In genomic region chr10:122490268-122490667, GRCh38 we compare ENCODE assay signal across 24 cellular contexts. TPM values are rescaled to one million over a fixed set of nuclear protein-coding genes. Genes with fewer than 3 reads are reported as not detected.
A peak's percentile ranks its signal among the peaks of the same experiment; 100 is the strongest.
DNase-seq lines count a peak whose midpoint lies in the region; ATAC-seq, FAIRE-seq and TF ChIP-seq lines count a peak whose summit lies in the region.
"Had no signal": no experiment of that assay in that cellular context is flagged by ENCODE, and none has a peak within 500 bp of the region (broad histone marks: within the 10 kb centered on the region; RNA-seq: fewer than 3 reads in every experiment).

No MANE protein-coding gene starts in this region.

- DNase-seq in CD14-positive monocyte (ENCODE audit: low spot score) (peak; percentile 0), astrocyte (ENCODE audit: low read depth) (peak; percentile 67), fibroblast of lung (ENCODE audit: low read depth in 2 of 2) (peak; percentile 33 to 73), SKM-1 treated with dmso at 0.1 percent for 144 hours (lab: John Stamatoyannopoulos, UW; ENCODE audit: unreplicated experiment) (no peak), HCEC 1CT (no peak)
- no peak for DNase-seq in activated naive CD4-positive, alpha-beta T cell (lab: John Stamatoyannopoulos, UW)
- DNase-seq: activated B cell treated with CpG ODN at 0.5 μM for 24 hours; activated CD8-positive, alpha-beta memory T cell treated with anti-CD3 and anti-CD28 coated beads, Interleukin-2, amount 10 ng/mL, durations not matched to agents 7 days and 5 days; activated gamma-delta T cell treated with Interleukin-2 at 50 U/mL for 16 hours; AML-193; brain microvascular endothelial cell; Calu3; effector CD8-positive, alpha-beta T cell; gastrocnemius medialis; GOT3; NCI-H1436 treated with DMSO at 0.1 percent for 48 hours; SHP77 treated with DMSO at 0.1 percent for 48 hours had no signal

- H3K4me3 ChIP-seq in astrocyte (ENCODE audit: insufficient read depth, low read depth, low read length) (no peak overlapping the region), fibroblast of lung (replicated peaks in 1 of 4; ENCODE audit: control extremely low read depth in 1 of 4, insufficient read depth in 1 of 4, low read depth in 3 of 4, low read length in 4 of 4) (no peak overlapping the region), skeletal muscle tissue (ENCODE audit: low read length in 3 of 3) (no peak overlapping the region)
- H3K4me3 ChIP-seq: gastrocnemius medialis had no signal

- no peak for FAIRE-seq in astrocyte (lab: Jason Lieb, UNC)
- FAIRE-seq: GM12892 had no signal

- H3K36me3 ChIP-seq in astrocyte (ENCODE audit: insufficient read depth, low read length) (no peaks in the 10 kb centered on the region), fibroblast of lung (ENCODE audit: control insufficient read depth, insufficient read depth, low read length) (no peaks in the 10 kb centered on the region), skeletal muscle tissue (ENCODE audit: control insufficient read depth in 3 of 3, insufficient read depth in 3 of 3, low read length in 3 of 3) (peaks cover 0 to 3% (median 0%) of the 10 kb centered on the region in 3 donors)
- H3K36me3 ChIP-seq: gastrocnemius medialis had no signal

- no peaks in the 10 kb centered on the region for H3K36me3 Mint-ChIP-seq in CD14-positive monocyte
- peaks cover 8% of the 10 kb centered on the region for H3K36me3 Mint-ChIP-seq in astrocyte (ENCODE audit: low read depth, unreplicated experiment)
- H3K36me3 Mint-ChIP-seq: activated CD8-positive, alpha-beta memory T cell treated with anti-CD3 and anti-CD28 coated beads, Interleukin-2, amount 10 ng/mL, durations not matched to agents 7 days and 5 days; memory B cell had no signal

- no peak overlapping the region for H3K9ac ChIP-seq in astrocyte (ENCODE audit: low read length)
- no peak overlapping the region for H3K9ac ChIP-seq in fibroblast of lung (ENCODE audit: insufficient read depth, low read length)
- H3K9ac ChIP-seq in skeletal muscle tissue (ENCODE audit: low read depth in 1 of 3, low read length in 3 of 3): no peak overlapping the region

- H3K27me3 ChIP-seq in astrocyte (ENCODE audit: insufficient read depth, low read length) (no peaks in the 10 kb centered on the region), fibroblast of lung (ENCODE audit: control insufficient read depth, insufficient read depth, low read length) (no peaks in the 10 kb centered on the region), skeletal muscle tissue (ENCODE audit: control insufficient read depth in 3 of 3, insufficient read depth in 3 of 3, low read length in 3 of 3) (no peaks in the 10 kb centered on the region)
- H3K27me3 ChIP-seq: brain microvascular endothelial cell, gastrocnemius medialis had no signal

- peaks cover 0 to 4% (median 0%) of the 10 kb centered on the region in 7 donors for H3K9me3 Mint-ChIP-seq in CD14-positive monocyte
- peaks cover 4% of the 10 kb centered on the region for H3K9me3 Mint-ChIP-seq in astrocyte (ENCODE audit: unreplicated experiment)
- H3K9me3 Mint-ChIP-seq: activated B cell treated with CpG ODN at 0.5 μM for 24 hours; memory B cell; neural crest cell; T-helper 1 cell treated with Interleukin-12 subunit alpha and Interleukin-12 subunit beta and Interleukin-4 antibody, amounts not matched to agents 30 μg/mL and 1 μg/mL, for 36 hours had no signal

- H3K27ac Mint-ChIP-seq in CD14-positive monocyte (no peak overlapping the region), astrocyte (ENCODE audit: unreplicated experiment) (no peak overlapping the region)
- H3K27ac Mint-ChIP-seq: activated B cell treated with CpG ODN at 0.5 μM for 24 hours; activated CD8-positive, alpha-beta memory T cell treated with anti-CD3 and anti-CD28 coated beads, Interleukin-2, amount 10 ng/mL, durations not matched to agents 7 days and 5 days; memory B cell; T-helper 1 cell treated with Interleukin-12 subunit alpha and Interleukin-12 subunit beta and Interleukin-4 antibody, amounts not matched to agents 30 μg/mL and 1 μg/mL, for 36 hours had no signal

- H3K27me3 Mint-ChIP-seq in CD14-positive monocyte (ENCODE audit: low read depth in 3 of 3): peaks cover 23 to 60% (median 24%) of the 10 kb centered on the region in 3 donors
- peaks cover 8% of the 10 kb centered on the region for H3K27me3 Mint-ChIP-seq in astrocyte (ENCODE audit: low read depth, unreplicated experiment)

- TF ChIP-seq CTCF in CD14-positive monocyte (IDR thresholded peaks at IDR 0.05) (no peak), astrocyte (IDR thresholded peaks at IDR 0.05; ENCODE audit: insufficient read depth, low read depth, low read length) (no peak), fibroblast of lung (conservative IDR thresholded peaks at IDR 0.05 in 1 of 2, IDR thresholded peaks at IDR 0.05 in 1 of 2; ENCODE audit: low read depth in 1 of 2, low read length in 2 of 2) (no peak)

- H3K27ac ChIP-seq in astrocyte (ENCODE audit: low read depth, low read length) (no peak overlapping the region), fibroblast of lung (ENCODE audit: insufficient read depth, low read length) (no peak overlapping the region), skeletal muscle tissue (ENCODE audit: low read depth, low read length) (peak overlapping the region; percentile 29)
- H3K27ac ChIP-seq: brain microvascular endothelial cell, gastrocnemius medialis had no signal

- H3K79me2 ChIP-seq in astrocyte (ENCODE audit: insufficient read depth, low read length): no peaks in the 10 kb centered on the region
- H3K79me2 ChIP-seq in fibroblast of lung (ENCODE audit: control insufficient read depth, insufficient read depth, low read length): no peaks in the 10 kb centered on the region

- ATAC-seq in GM21576 (IDR thresholded peaks at IDR 0.05; ENCODE audit: unreplicated experiment): no peak
- ATAC-seq: gastrocnemius medialis had no signal

- no peak overlapping the region for H3K4me3 Mint-ChIP-seq in CD14-positive monocyte
- no peak overlapping the region for H3K4me3 Mint-ChIP-seq in astrocyte (ENCODE audit: unreplicated experiment)
- H3K4me3 Mint-ChIP-seq: activated B cell treated with CpG ODN at 0.5 μM for 24 hours; activated CD8-positive, alpha-beta memory T cell treated with anti-CD3 and anti-CD28 coated beads, Interleukin-2, amount 10 ng/mL, durations not matched to agents 7 days and 5 days; memory B cell; neural crest cell; T-helper 1 cell treated with Interleukin-12 subunit alpha and Interleukin-12 subunit beta and Interleukin-4 antibody, amounts not matched to agents 30 μg/mL and 1 μg/mL, for 36 hours had no signal

- intact Hi-C loops in CD14-positive monocyte (cut with micrococcal nuclease): no loop called here

- H4K20me1 ChIP-seq in astrocyte (ENCODE audit: insufficient read depth, low read length) (peaks cover 4% of the 10 kb centered on the region), fibroblast of lung (ENCODE audit: control insufficient read depth, extremely low read depth, insufficient read depth, low read length) (no peaks in the 10 kb centered on the region)

- H3K4me2 ChIP-seq in astrocyte (ENCODE audit: low read length): peak overlapping the region; percentile 39
- no peak overlapping the region for H3K4me2 ChIP-seq in fibroblast of lung (ENCODE audit: extremely low read depth, insufficient read depth, low read length)

- H3K4me1 Mint-ChIP-seq in CD14-positive monocyte: peaks cover 21% of the 10 kb centered on the region
- H3K4me1 Mint-ChIP-seq in astrocyte (ENCODE audit: low read depth, unreplicated experiment): peaks cover 18% of the 10 kb centered on the region
- H3K4me1 Mint-ChIP-seq: activated B cell treated with CpG ODN at 0.5 μM for 24 hours, memory B cell had no signal

- H3K9me3 ChIP-seq in astrocyte (ENCODE audit: insufficient read depth, low read depth, low read length) (no peaks in the 10 kb centered on the region), fibroblast of lung (ENCODE audit: control insufficient read depth, insufficient read depth, low read depth, low read length) (no peaks in the 10 kb centered on the region), skeletal muscle tissue (ENCODE audit: control insufficient read depth in 3 of 3, low read length in 3 of 3) (no peaks in the 10 kb centered on the region)
- H3K9me3 ChIP-seq: gastrocnemius medialis had no signal

- H2AFZ ChIP-seq in astrocyte (ENCODE audit: low read depth, low read length) (no peak overlapping the region), fibroblast of lung (ENCODE audit: low read length) (no peak overlapping the region)

- H3K4me1 ChIP-seq in astrocyte (ENCODE audit: insufficient read depth, low read length): peaks cover 43% of the 10 kb centered on the region
- H3K4me1 ChIP-seq in fibroblast of lung (ENCODE audit: control insufficient read depth, extremely low read depth, insufficient read depth, low read length): peaks cover 3% of the 10 kb centered on the region
- H3K4me1 ChIP-seq in skeletal muscle tissue (ENCODE audit: control insufficient read depth in 3 of 3, insufficient read depth in 3 of 3, low read length in 3 of 3): peaks cover 30 to 44% (median 44%) of the 10 kb centered on the region in 3 donors

RNA-seq across cellular contexts. Expression of gene HTRA1, which starts 28.9 kb away (rescaled TPM):
- polyA plus RNA-seq in CD14-positive monocyte (1 to 10 TPM in 1 of 2 donors, under 1 TPM in 1; 0.84 to 4.7 TPM), fibroblast of lung (178 and 216 TPM in 2 replicates)
- total RNA-seq in astrocyte (34.9 and 89.8 TPM in 2 replicates), fibroblast of lung (109 and 198 TPM in 2 replicates), skeletal muscle tissue (69.9 TPM)
- polyA plus RNA-seq in fibroblast of lung (2012): 143 and 170 TPM in 2 replicates
- 24.3 and 53.8 TPM in 2 replicates for polyA minus RNA-seq in fibroblast of lung (ENCODE audit: low replicate concordance)
- total RNA-seq: activated B cell treated with CpG ODN at 0.5 μM for 24 hours; activated CD8-positive, alpha-beta memory T cell treated with anti-CD3 and anti-CD28 coated beads, Interleukin-2, amount 10 ng/mL, durations not matched to agents 7 days and 5 days had no signal

RNA-seq across cellular contexts. Expression of gene ARMS2, which starts 35.8 kb away (rescaled TPM):
- polyA plus RNA-seq in CD14-positive monocyte (not detected), fibroblast of lung (not detected in 2 replicates)
- total RNA-seq in astrocyte (not detected in 2 replicates), fibroblast of lung (not detected in 2 replicates), skeletal muscle tissue (not detected)
- polyA plus RNA-seq in fibroblast of lung (2012): not detected in 2 replicates
- not detected in 2 replicates for polyA minus RNA-seq in fibroblast of lung (ENCODE audit: low replicate concordance)
- total RNA-seq: activated B cell treated with CpG ODN at 0.5 μM for 24 hours; activated CD8-positive, alpha-beta memory T cell treated with anti-CD3 and anti-CD28 coated beads, Interleukin-2, amount 10 ng/mL, durations not matched to agents 7 days and 5 days; Calu3; G401; gastrocnemius medialis; neural crest cell had no signal

Comparison
In these comparisons a context has a peak if more than half of its experiments do, and no peak if none do; other contexts are left out.
1. DNase-seq: peak in CD14-positive monocyte (single experiment), astrocyte (single experiment) and fibroblast of lung (2 of 2); none in SKM-1 treated with dmso at 0.1 percent for 144 hours (single experiment), activated naive CD4-positive, alpha-beta T cell (0 of 4) and HCEC 1CT (single experiment).